Comparison of ENCODE assay signal across 16 cellular contexts in genomic region chr5:143406408-143406807, GRCh38. TPM values are rescaled to one million over a fixed set of nuclear protein-coding genes. Genes with fewer than 3 reads are reported as not detected.
DNase-seq lines count a peak whose midpoint lies in the region; ATAC-seq, FAIRE-seq and TF ChIP-seq lines count a peak whose summit lies in the region.
"Had no signal": no experiment of that assay in that cellular context is flagged by ENCODE, and none has a peak within 500 bp of the region (broad histone marks: within the 10 kb centered on the region; RNA-seq: fewer than 3 reads in every experiment).

No MANE protein-coding gene starts in this region.

- peaks cover 3% of the 10 kb centered on the region for H3K36me3 Mint-ChIP-seq in activated T-cell treated with anti-CD3 and anti-CD28 coated beads, Interleukin-2, amount 50 U/mL, for 4 hours (ENCODE audit: insufficient read depth)
- peaks cover 26% of the 10 kb centered on the region for H3K36me3 Mint-ChIP-seq in stimulated activated effector memory CD8-positive, alpha-beta T cell treated with anti-CD3 and anti-CD28 coated beads, Interleukin-12 subunit alpha, Interleukin-12 subunit beta, amount 100 ng/mL, for 72 hours

- no peaks in the 10 kb centered on the region; the same call in 1 of the 2 replicates for H3F3A ChIP-seq in OCI-LY1 (ENCODE audit: insufficient read depth, low read length)

- TF ChIP-seq RAD21 in GM12878 (IDR thresholded peaks at IDR 0.05; ENCODE audit: insufficient read depth, low read depth, low read length): no peak

- in situ Hi-C loops in GM12878 (cut with MboI): loop anchor here (5.0 to 10.0 kb wide), 2 partner anchors 382 to 421 kb away; no protein-coding TSS in a partner anchor

- no peaks in the 10 kb centered on the region for H3K27me3 ChIP-seq in OCI-LY1 (ENCODE audit: insufficient read depth, low read length)
- no peaks in the 10 kb centered on the region for H3K27me3 ChIP-seq in GM12878 (replicated peaks in 1 of 2; ENCODE audit: control insufficient read depth in 2 of 2, insufficient read depth in 2 of 2, low read length in 1 of 2)
- H3K27me3 ChIP-seq: ovary, tibial artery had no signal

- BruUV-seq in GM12878 (replicated peaks; lab: Mats Ljungman, UMichigan): no TSS peak

- intact Hi-C loops in GM12878 (cut with micrococcal nuclease; ENCODE audit: unreplicated experiment): loop anchor here (10.0 kb wide), 1 partner anchor 188 kb away; no protein-coding TSS in a partner anchor

- H2AFZ ChIP-seq in OCI-LY1 (ENCODE audit: low read length): no peak overlapping the region
- H2AFZ ChIP-seq in GM12878 (ENCODE audit: control insufficient read depth, low read depth, low read length): no peak overlapping the region

- H4K20me1 ChIP-seq in OCI-LY1 (ENCODE audit: insufficient read depth, low read length): no peaks in the 10 kb centered on the region
- H4K20me1 ChIP-seq in GM12878 (ENCODE audit: control insufficient read depth, insufficient read depth): no peaks in the 10 kb centered on the region

- RAD21 ChIA-PET in GM12878 (lab: Charles Lee; ENCODE audit: unreplicated experiment): interaction anchor here (13.1 kb wide), 1 partner anchor 28 kb away, joined by 187 read pairs; no protein-coding TSS in a partner anchor

- peaks cover 18% of the 10 kb centered on the region for H3K79me2 ChIP-seq in OCI-LY1 (ENCODE audit: insufficient read depth, low read length)
- H3K79me2 ChIP-seq in GM12878 (ENCODE audit: control insufficient read depth, insufficient read depth, low read length): peaks cover 42% of the 10 kb centered on the region

- H3K9me3 ChIP-seq in OCI-LY1 (ENCODE audit: low read length): no peaks in the 10 kb centered on the region
- H3K9me3 ChIP-seq in GM12878 (replicated peaks; ENCODE audit: control insufficient read depth, insufficient read depth, low read length): no peaks in the 10 kb centered on the region; the same call in none of the 3 replicates
- H3K9me3 ChIP-seq: ovary, tibial artery had no signal

- H3K9ac ChIP-seq in OCI-LY1 (ENCODE audit: low read length) (0 out of 2 replicates have a peak overlapping the region, but pooled peaks have one; percentile 11), GM12878 (ENCODE audit: control insufficient read depth, insufficient read depth, low read length) (no peak overlapping the region)

- H3K27ac Mint-ChIP-seq in stimulated activated effector memory CD8-positive, alpha-beta T cell treated with anti-CD3 and anti-CD28 coated beads, Interleukin-12 subunit alpha, Interleukin-12 subunit beta, amount 100 ng/mL, for 72 hours: peak overlapping the region; percentile 99

- TF ChIP-seq EP300 in GM12878 (IDR thresholded peaks at IDR 0.05; ENCODE audit: borderline replicate concordance in 1 of 2, control insufficient read depth in 1 of 2, low read depth in 2 of 2, low read length in 2 of 2): no peak

- H3K27me3 Mint-ChIP-seq in activated T-cell treated with anti-CD3 and anti-CD28 coated beads, Interleukin-2, amount 50 U/mL, for 4 hours (ENCODE audit: low read depth): no peaks in the 10 kb centered on the region

- 25% methylated on average over 1 of the region's 1 CpG for WGBS in GM12878 (ENCODE audit: insufficient coverage, insufficient replicate concordance, low lambda C conversion rate, missing lambda C conversion rate)

- FAIRE-seq in GM12878 (lab: Jason Lieb, UNC) (peak; percentile 7), urothelium cell line (lab: Jason Lieb, UNC) (no peak)

- TF ChIP-seq POLR2A in GM12878 (IDR thresholded peaks at IDR 0.05; ENCODE audit: low read depth, low read length): no peak

- ATAC-seq in activated T-cell treated with anti-CD3 and anti-CD28 coated beads, Interleukin-2, amount 50 U/mL, for 4 hours: no peak
- ATAC-seq in GM12878: no peak
- no peak for ATAC-seq in stimulated activated effector memory CD8-positive, alpha-beta T cell treated with anti-CD3 and anti-CD28 coated beads, Interleukin-12 subunit alpha, Interleukin-12 subunit beta, amount 100 ng/mL, for 72 hours

- H3K36me3 ChIP-seq in OCI-LY1 (ENCODE audit: insufficient read depth, low read length): peaks cover 9% of the 10 kb centered on the region; the same call in 1 of the 2 replicates
- no peaks in the 10 kb centered on the region; a peak in 1 of 4 replicates for H3K36me3 ChIP-seq in GM12878 (ENCODE audit: control insufficient read depth in 2 of 2, insufficient read depth in 2 of 2, low read length in 1 of 2)
- H3K36me3 ChIP-seq: ovary, tibial artery had no signal

- H3K4me3 Mint-ChIP-seq in activated T-cell treated with anti-CD3 and anti-CD28 coated beads, Interleukin-2, amount 50 U/mL, for 4 hours: peak overlapping the region; percentile 75
- H3K4me3 Mint-ChIP-seq in stimulated activated effector memory CD8-positive, alpha-beta T cell treated with anti-CD3 and anti-CD28 coated beads, Interleukin-12 subunit alpha, Interleukin-12 subunit beta, amount 100 ng/mL, for 72 hours: peak overlapping the region; percentile 83

- POLR2A ChIA-PET in GM12878 (lab: Charles Lee): no interaction called here

- peaks cover 23% of the 10 kb centered on the region for H3K4me1 Mint-ChIP-seq in activated T-cell treated with anti-CD3 and anti-CD28 coated beads, Interleukin-2, amount 50 U/mL, for 4 hours (ENCODE audit: low read depth)
- H3K4me1 Mint-ChIP-seq in stimulated activated effector memory CD8-positive, alpha-beta T cell treated with anti-CD3 and anti-CD28 coated beads, Interleukin-12 subunit alpha, Interleukin-12 subunit beta, amount 100 ng/mL, for 72 hours: peaks cover 11% of the 10 kb centered on the region

- H3K27ac ChIP-seq in OCI-LY1 (ENCODE audit: low read depth, low read length, poor library complexity, severe bottlenecking) (peak overlapping the region; percentile 97), GM12878 (ENCODE audit: control insufficient read depth, insufficient read depth) (no peak overlapping the region; the same call in 1 of the 2 replicates)

- H3K4me1 ChIP-seq in OCI-LY1 (ENCODE audit: insufficient read depth, low read length, severe bottlenecking) (peaks cover 31% of the 10 kb centered on the region), GM12878 (ENCODE audit: control insufficient read depth, insufficient read depth, low read length) (no peaks in the 10 kb centered on the region)

- TF ChIP-seq CTCF in OCI-LY1 (IDR thresholded peaks at IDR 0.05; ENCODE audit: low read length) (no peak), GM12878 (IDR thresholded peaks at IDR 0.05 in 2 of 3, conservative IDR thresholded peaks at IDR 0.05 in 1 of 3; ENCODE audit: control insufficient read depth in 2 of 3, extremely low read depth in 1 of 3, insufficient read depth in 1 of 3, low read depth in 3 of 3, low read length in 3 of 3) (no peak)

- CTCF ChIA-PET in GM12878 (lab: Yijun Ruan, JAX): interaction anchor here (1.0 kb wide), 1 partner anchor 392 kb away, joined by 3 read pairs; no protein-coding TSS in a partner anchor

- no peak for DNase-seq in activated T-cell treated with anti-CD3 and anti-CD28 coated beads, Interleukin-2, amount 50 U/mL, for 4 hours
- no peak for DNase-seq in activated T-cell treated with anti-CD3 and anti-CD28 coated beads, Interleukin-2, amount 50 U/mL, for 48 hours
- DNase-seq in GM12878 (ENCODE audit: low read depth, low spot score) (no peak), AML-193 (lab: John Stamatoyannopoulos, UW) (no peak), urothelium cell line (ENCODE audit: low spot score) (no peak)
- DNase-seq in stimulated activated effector memory CD8-positive, alpha-beta T cell treated with anti-CD3 and anti-CD28 coated beads, Interleukin-12 subunit alpha, Interleukin-12 subunit beta, amount 100 ng/mL, for 72 hours (ENCODE audit: low spot score in 2 of 2): no peak
- DNase-seq in activated effector memory CD4-positive, alpha-beta T cell treated with anti-CD3 and anti-CD28 coated beads, Interleukin-2, amount 50 U/mL, for 16 hours: no peak
- DNase-seq: activated CD4-positive, alpha-beta T cell treated with anti-CD3 and anti-CD28 coated beads for 1 hour; DMS 273 treated with DMSO at 0.1 percent for 48 hours; mammary epithelial cell; NCI-H1105 treated with DMSO at 0.1 percent for 48 hours; NCI-H345; ovary; stimulated activated CD4-positive, alpha-beta T cell treated with anti-CD3 and anti-CD28 coated beads, Interleukin-12 subunit alpha, Interleukin-12 subunit beta, amount 100 ng/mL, for 4 hours; tibial artery had no signal

- no peaks in the 10 kb centered on the region for H3K9me2 ChIP-seq in OCI-LY1 (ENCODE audit: low read depth, low read length)

- H3K9me3 Mint-ChIP-seq in activated T-cell treated with anti-CD3 and anti-CD28 coated beads, Interleukin-2, amount 50 U/mL, for 4 hours: no peaks in the 10 kb centered on the region
- H3K9me3 Mint-ChIP-seq in stimulated activated effector memory CD8-positive, alpha-beta T cell treated with anti-CD3 and anti-CD28 coated beads, Interleukin-12 subunit alpha, Interleukin-12 subunit beta, amount 100 ng/mL, for 72 hours: no peaks in the 10 kb centered on the region

- H3K4me2 ChIP-seq in OCI-LY1 (ENCODE audit: low read length) (peak overlapping the region; percentile 83), GM12878 (ENCODE audit: control insufficient read depth, insufficient read depth) (peak overlapping the region; percentile 26)

- SMC1A ChIA-PET in GM12878 (lab: Charles Lee; ENCODE audit: uncharacterized antibody, unreplicated experiment): no interaction called here

- H3K4me3 ChIP-seq in OCI-LY1 (ENCODE audit: low read depth, low read length, poor library complexity, severe bottlenecking) (peak overlapping the region; percentile 83), GM12878 (peak overlapping the region; percentile 9; the same call in 1 of the 2 replicates)

RNA-seq across cellular contexts. Expression of gene NR3C1, which starts 2.9 kb away (rescaled TPM):
- total RNA-seq in activated T-cell treated with anti-CD3 and anti-CD28 coated beads, Interleukin-2, amount 50 U/mL, for 4 hours: 10 to 100 TPM; 40.2 to 53.3 (median 43.1) TPM
- 658 and 663 TPM in 2 replicates for total RNA-seq in GM12878 (2013; cell fraction: nucleolus; rRNA removed)
- total RNA-seq in GM12878 (2014; rRNA removed) (79.9 and 108 TPM in 2 replicates), GM12878 (2014; rRNA removed; fragmentation: Illumina TruSeq; extraction: Trizol) (104 and 114 TPM in 2 replicates), GM12878 (2021) (124 and 134 TPM in 2 replicates)
- 38.5 TPM for polyA plus RNA-seq in GM12878 (2011; ENCODE audit: low read depth)
- polyA plus RNA-seq in GM12878 (2011; rRNA removed) (141 and 181 TPM in 2 replicates), GM12878 (2014; fragmentation: Illumina TruSeq; extraction: Trizol) (83.7 and 104 TPM in 2 replicates), GM12878 (2014; fragmentation: Nextera tagmentation; extraction: Ambion mirVana) (100 to 1,000 TPM in 1 of 2 experiments, 10 to 100 TPM in 1; 89.0 to 119 TPM), GM12878 (2014; rRNA removed) (37.2 and 49.7 TPM in 2 replicates), GM12878 (2016; fragmentation: Nextera tagmentation; extraction: Ambion mirVana) (100 to 1,000 TPM; 114 to 123 TPM)
- 63.4 and 85.5 TPM in 2 replicates for polyA plus RNA-seq in GM12878 (2011; cell fraction: cytosol; rRNA removed)
- polyA plus RNA-seq in GM12878 (2011; cell fraction: nucleus; rRNA removed): 55.0 and 75.3 TPM in 2 replicates
- polyA plus RNA-seq in GM12878 (2012): 41.4 and 59.0 TPM in 2 replicates
- polyA minus RNA-seq in GM12878 (2011; rRNA and poly(A)+ RNA removed): 252 and 261 TPM in 2 replicates
- polyA minus RNA-seq in GM12878 (2011; cell fraction: cytosol; rRNA and poly(A)+ RNA removed): 80.9 and 85.6 TPM in 2 replicates
- 189 and 197 TPM in 2 replicates for polyA minus RNA-seq in GM12878 (2011; cell fraction: nucleus; rRNA and poly(A)+ RNA removed)
